Comparison of ENCODE assay signal across 24 cellular contexts in the genomic region with DNA sequence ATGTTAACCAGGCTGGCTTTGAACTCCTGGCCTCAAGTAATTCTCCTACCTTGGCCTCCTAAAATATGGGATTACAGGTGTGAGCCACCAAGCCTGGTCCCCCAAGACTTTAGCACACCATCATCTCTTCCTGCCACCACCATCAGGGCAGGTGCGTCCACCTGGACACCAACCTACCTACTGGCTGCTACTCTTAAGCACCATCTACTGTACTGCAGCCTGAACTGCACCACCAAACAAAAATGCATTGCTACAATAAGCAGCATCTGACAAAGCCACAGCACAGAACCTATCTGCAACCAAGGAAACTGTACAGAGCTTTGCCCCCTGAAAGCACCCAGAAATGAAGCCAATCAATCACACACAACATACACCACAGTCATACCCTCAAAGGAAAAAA.
DNase-seq lines count a peak whose midpoint lies in the region; ATAC-seq, FAIRE-seq and TF ChIP-seq lines count a peak whose summit lies in the region.
"Had no signal": no experiment of that assay in that cellular context is flagged by ENCODE, and none has a peak within 500 bp of the region (broad histone marks: within the 10 kb centered on the region; RNA-seq: fewer than 3 reads in every experiment).

No MANE protein-coding gene starts in this region.

- H3K9me3 ChIP-seq in H1 (ENCODE audit: insufficient read depth in 2 of 2, low read depth in 1 of 2, low read length in 1 of 2) = no peaks in the 10 kb centered on the region
- H3K9me3 ChIP-seq: HAP-1, thyroid gland had no signal

- H4K20me1 ChIP-seq in H1 (replicated peaks in 1 of 2; ENCODE audit: control insufficient read depth in 1 of 2, insufficient read depth in 2 of 2, low read length in 2 of 2) = no peaks in the 10 kb centered on the region

- H3K79me2 ChIP-seq in H1 (ENCODE audit: control insufficient read depth in 1 of 2, insufficient read depth in 2 of 2, low read length in 2 of 2) = no peaks in the 10 kb centered on the region

- H3K4me1 ChIP-seq in H1 (replicated peaks in 1 of 4; ENCODE audit: control insufficient read depth in 3 of 4, insufficient read depth in 4 of 4, low read length in 3 of 4) = no peaks in the 10 kb centered on the region
- H3K4me1 ChIP-seq: HAP-1, thyroid gland had no signal

- no peak overlapping the region for H2BK20ac ChIP-seq in H1 (ENCODE audit: low read length)

- no peak overlapping the region for H4K8ac ChIP-seq in H1 (ENCODE audit: extremely low read depth, insufficient read depth, low read length)

- no peaks in the 10 kb centered on the region for H3K23me2 ChIP-seq in H1 (ENCODE audit: low read depth, low read length)

- no peaks in the 10 kb centered on the region for H3K79me1 ChIP-seq in H1 (ENCODE audit: low read depth, low read length)

- peak; percentile 93 for FAIRE-seq in H1 (lab: Jason Lieb, UNC)

- no peak overlapping the region for H2BK5ac ChIP-seq in H1 (ENCODE audit: low read depth, low read length)

- H3K18ac ChIP-seq in H1 (ENCODE audit: extremely low read depth, low read length) = no peak overlapping the region

- no peak overlapping the region for H4K91ac ChIP-seq in H1 (replicated peaks; ENCODE audit: insufficient read length, low read length)

- no peak overlapping the region for H3K4ac ChIP-seq in H1 (replicated peaks; ENCODE audit: insufficient read length, low read depth, low read length)

- peak; percentile 59 to 67 for TF ChIP-seq RAD21 in H1 (IDR thresholded peaks at IDR 0.05 in 1 of 2, conservative IDR thresholded peaks at IDR 0.05 in 1 of 2; ENCODE audit: low read depth in 2 of 2, low read length in 2 of 2)

- no peak overlapping the region for H4K5ac ChIP-seq in H1 (ENCODE audit: insufficient read length, low read depth, low read length)

- H3K36me3 ChIP-seq in H1 (ENCODE audit: control insufficient read depth in 2 of 4, insufficient read depth in 4 of 4, low read length in 3 of 4) = no peaks in the 10 kb centered on the region
- H3K36me3 ChIP-seq: HAP-1, thyroid gland had no signal

- no peak for TF ChIP-seq POLR2A in H1 (IDR thresholded peaks at IDR 0.05; ENCODE audit: control extremely low read depth in 1 of 2, low read depth in 2 of 2, low read length in 2 of 2)

- POLR2A ChIA-PET in H1 (lab: Charles Lee; ENCODE audit: partially characterized antibody) = no interaction called here

- no peak overlapping the region for H3K23ac ChIP-seq in H1 (ENCODE audit: insufficient read length)

- peak; percentile 2; the same call in 1 of the 2 replicates for TF ChIP-seq CTCF in 22Rv1 (IDR thresholded peaks at IDR 0.05)
- TF ChIP-seq CTCF in GM12864 (IDR thresholded peaks at IDR 0.05; ENCODE audit: low read depth, low read length, missing control alignments) = peak; percentile 26
- peak; percentile 41 to 57 (median 49) for TF ChIP-seq CTCF in H1 (IDR thresholded peaks at IDR 0.05; ENCODE audit: control extremely low read depth in 1 of 3, insufficient read depth in 1 of 3, low read depth in 1 of 3, low read length in 3 of 3)

- CTCF ChIA-PET in H1 (lab: Charles Lee; ENCODE audit: partially characterized antibody) = interaction anchor here (0.6 to 1.2 kb wide), 6 partner anchors 8 to 719 kb away, joined by 3 read pairs; no protein-coding TSS in a partner anchor

- no peak for TF ChIP-seq EP300 in H1 (IDR thresholded peaks at IDR 0.05; ENCODE audit: borderline replicate concordance in 1 of 2, low read depth in 2 of 2, low read length in 2 of 2)

- no peak overlapping the region for H3K9ac ChIP-seq in H1 (replicated peaks in 1 of 4; ENCODE audit: extremely low read depth in 1 of 4, low read depth in 3 of 4, low read length in 3 of 4)

- H3K56ac ChIP-seq in H1 (replicated peaks; ENCODE audit: insufficient read length, low read depth, low read length) = no peak overlapping the region

- no peak for ATAC-seq in Right ventricle myocardium inferior
- ATAC-seq: left ventricle myocardium superior; stimulated activated naive B cell treated with anti-CD40 and anti-IgM and Interleukin-4, amounts not matched to agents 10 μg/mL and 1 μg/mL and 100 μg/mL, for 72 hours had no signal

- no peak overlapping the region for H2AK5ac ChIP-seq in H1 (ENCODE audit: low read depth, low read length)

- no peak overlapping the region for H2BK12ac ChIP-seq in H1 (ENCODE audit: low read depth, low read length)

- H2AFZ ChIP-seq in H1 (ENCODE audit: low read length) = no peak overlapping the region

- no peak overlapping the region for H2BK15ac ChIP-seq in H1 (ENCODE audit: low read length)

- no peak overlapping the region for H2BK120ac ChIP-seq in H1 (replicated peaks; ENCODE audit: low read depth, low read length)

- intact Hi-C loops in Right ventricle myocardium inferior (cut with DNase I) = no loop called here

- no peaks in the 10 kb centered on the region; a peak in 1 of 7 replicates for H3K27me3 ChIP-seq in H1 (replicated peaks in 1 of 4; ENCODE audit: control insufficient read depth in 3 of 4, extremely low read depth in 1 of 4, insufficient read depth in 3 of 4, low read length in 3 of 4)
- H3K27me3 ChIP-seq: thyroid gland had no signal

- DNase-seq in GM12864 (ENCODE audit: low read depth) (no peak), NCI-H69 (lab: John Stamatoyannopoulos, UW) (peak; percentile 2), H1 (ENCODE audit: low read depth in 1 of 2, low spot score in 2 of 2) (no peak), NK-92 (lab: John Stamatoyannopoulos, UW; ENCODE audit: unreplicated experiment) (no peak), 8988T (no peak), NCI-H2029 treated with DMSO at 0.1 percent for 48 hours (lab: John Stamatoyannopoulos, UW) (no peak), Right ventricle myocardium inferior (ENCODE audit: missing footprints) (no peak)
- DNase-seq: activated CD4-positive, alpha-beta memory T cell treated with anti-CD3 and anti-CD28 coated beads, Interleukin-2, amount 10 ng/mL, durations not matched to agents 7 days and 5 days; activated CD4-positive, CD25-positive, alpha-beta regulatory T cell; activated naive CD4-positive, alpha-beta T cell; activated T-cell treated with anti-CD3 and anti-CD28 coated beads for 4 hours; amygdala; DMS153; effector CD4-positive, alpha-beta T cell; glutamatergic neuron; left ventricle myocardium superior; NCI-H1417 treated with DMSO at 0.1 percent for 48 hours; NCI-H82; stimulated activated CD4-positive, alpha-beta T cell treated with anti-CD3 and anti-CD28 coated beads, Interleukin-1b, Interleukin-23, amount 100 ng/mL, for 48 hours; stimulated activated naive B cell treated with anti-CD40 and anti-IgM and Interleukin-4, amounts not matched to agents 10 μg/mL and 1 μg/mL and 100 μg/mL, for 72 hours; thyroid gland had no signal

- H3K4me3 ChIP-seq in GM12864 (ENCODE audit: low read depth, low read length) (no peak overlapping the region), H1 (ENCODE audit: extremely low read depth in 1 of 4, insufficient read depth in 2 of 4, low read depth in 3 of 4, low read length in 4 of 4) (no peak overlapping the region)
- H3K4me3 ChIP-seq: HAP-1, thyroid gland had no signal

- no peak overlapping the region for H3K14ac ChIP-seq in H1 (ENCODE audit: insufficient read length)

- WGBS in H1 (ENCODE audit: extremely low coverage in 1 of 2, insufficient coverage in 1 of 2, insufficient read length in 1 of 2, insufficient replicate concordance in 2 of 2, low coverage in 1 of 2, low lambda C conversion rate in 2 of 2, missing lambda C conversion rate in 1 of 2), 2 experiments = no CpG with 5 or more reads among the region's 1 CpG

- no peak overlapping the region for H3K27ac ChIP-seq in 22Rv1
- no peak overlapping the region for H3K27ac ChIP-seq in H1 (ENCODE audit: low read depth, low read length)
- H3K27ac ChIP-seq: RWPE1, thyroid gland had no signal

- no peak overlapping the region for H3K4me2 ChIP-seq in H1 (ENCODE audit: insufficient read depth in 1 of 2, low read depth in 2 of 2, low read length in 2 of 2)

TF ChIP-seq in H1, 55 proteins besides CTCF, POLR2A, EP300 and RAD21:
- TF ChIP-seq SP4 (IDR thresholded peaks at IDR 0.05; ENCODE audit: low read length) (no peak), RFX5 (IDR thresholded peaks at IDR 0.05; ENCODE audit: borderline replicate concordance, low read depth, low read length) (no peak)
